ENCODE assay signal across 18 cellular contexts in the genomic region with DNA sequence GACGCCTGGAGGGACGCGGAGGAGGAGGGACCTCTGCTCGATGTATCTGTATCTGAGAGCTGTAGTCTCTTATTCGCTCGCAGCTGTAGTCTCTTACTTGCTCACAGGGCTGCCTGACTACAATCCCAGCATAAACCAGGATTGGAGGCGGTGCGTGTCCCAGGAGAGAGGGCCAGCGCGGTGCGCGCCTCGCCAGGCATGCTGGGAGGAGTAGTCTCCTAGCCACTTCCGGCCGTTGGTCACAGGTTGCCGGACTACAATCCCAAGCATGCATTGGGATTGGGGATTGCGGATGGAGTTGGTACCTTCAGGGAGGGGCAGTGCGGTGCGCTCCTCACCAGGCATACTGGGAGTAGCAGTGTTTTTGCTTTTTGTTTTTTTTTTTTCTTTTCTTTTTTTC.
DNase-seq lines count a peak whose midpoint lies in the region; ATAC-seq, FAIRE-seq and TF ChIP-seq lines count a peak whose summit lies in the region.
"Had no signal": no experiment of that assay in that cellular context is flagged by ENCODE, and none has a peak within 500 bp of the region (broad histone marks: within the 10 kb centered on the region; RNA-seq: fewer than 3 reads in every experiment).

No MANE protein-coding gene starts in this region.

- TF ChIP-seq POLR2A in HepG2 (IDR thresholded peaks at IDR 0.05; ENCODE audit: insufficient read depth in 1 of 2, low read depth in 2 of 2, low read length in 2 of 2): no peak
- TF ChIP-seq POLR2A in ovary (IDR thresholded peaks at IDR 0.05): no peak

- TF ChIP-seq EP300 in HepG2 (IDR thresholded peaks at IDR 0.05; ENCODE audit: low read depth in 2 of 2, low read length in 2 of 2): no peak
- no peak for TF ChIP-seq EP300 in HepG2 (CRISPR knock-in tag; IDR thresholded peaks at IDR 0.05; ENCODE audit: borderline replicate concordance)
- no peak for TF ChIP-seq EP300 in ovary (IDR thresholded peaks at IDR 0.05)

- 12% methylated on average over 19 of the region's 19 CpGs for WGBS in liver
- 84% methylated on average over 3 of the region's 19 CpGs for WGBS in HepG2 (ENCODE audit: low lambda C conversion rate)
- 12 to 35% (median 18%) methylated on average over 19 of the region's 19 CpGs for WGBS in ovary, 3 donors

- ATAC-seq in HepG2: no peak
- ATAC-seq: activated CD4-positive, alpha-beta T cell treated with anti-CD3 and anti-CD28 coated beads for 36 hours; natural killer cell had no signal

- H4K20me1 ChIP-seq in HepG2 (ENCODE audit: insufficient read depth, low read length): no peaks in the 10 kb centered on the region

- H3K36me3 ChIP-seq in liver (ENCODE audit: control insufficient read depth in 4 of 4, insufficient read depth in 3 of 4, low read depth in 1 of 4, low read length in 3 of 4): no peaks in the 10 kb centered on the region
- H3K36me3 ChIP-seq in HepG2 (replicated peaks in 1 of 2; ENCODE audit: control insufficient read depth in 1 of 2, insufficient read depth in 2 of 2, low read length in 2 of 2): no peaks in the 10 kb centered on the region
- no peaks in the 10 kb centered on the region for H3K36me3 ChIP-seq in ovary

- FAIRE-seq in HepG2 (lab: Jason Lieb, UNC): no peak
- FAIRE-seq: endothelial cell of umbilical vein, frontal cortex, GM12891 had no signal

- CTCF ChIA-PET in HepG2 (lab: Yijun Ruan, JAX; ENCODE audit: low intra/inter-chr PET ratio, low total read pairs): no interaction called here

- DNase-seq in HepG2 (ENCODE audit: low spot score) (no peak), SK-N-DZ (ENCODE audit: low spot score) (peak; percentile 82), ovary (peak in 4 of 5 donors; percentile 36 to 59 (median 50)), epidermal melanocyte (ENCODE audit: insufficient read length, low spot score) (no peak), HUDEP-2 (lab: John Stamatoyannopoulos, UW; ENCODE audit: unreplicated experiment in 76 of 76) (no peak), HuH-7 (ENCODE audit: low spot score) (no peak)
- no peak for DNase-seq in stimulated activated CD4-positive, alpha-beta T cell treated with anti-CD3 and anti-CD28 coated beads, Interleukin-1b, Interleukin-23, amount 100 ng/mL, for 48 hours
- DNase-seq: activated CD4-positive, alpha-beta T cell treated with anti-CD3 and anti-CD28 coated beads for 36 hours; activated gamma-delta T cell; GOT3; natural killer cell; NCI-H2081; NK-92 treated with Interleukin-12 subunit alpha and Interleukin-12 subunit beta, amount 100 ng/mL, for 24 hours had no signal

- H3K27me3 ChIP-seq in liver (ENCODE audit: control insufficient read depth in 4 of 4, insufficient read depth in 4 of 4, low read length in 3 of 4): no peaks in the 10 kb centered on the region
- H3K27me3 ChIP-seq in HepG2 (ENCODE audit: control insufficient read depth in 1 of 2, insufficient read depth in 2 of 2, low read length in 2 of 2): no peaks in the 10 kb centered on the region
- H3K27me3 ChIP-seq in ovary: no peaks in the 10 kb centered on the region

- intact Hi-C loops in HepG2 (cut with micrococcal nuclease; ENCODE audit: unreplicated experiment): no loop called here
- intact Hi-C loops in ovary (cut with DNase I): no loop called here

- H3K79me2 ChIP-seq in HepG2 (ENCODE audit: insufficient read depth, low read length): no peaks in the 10 kb centered on the region

- H3K9me3 ChIP-seq in liver (ENCODE audit: control insufficient read depth in 4 of 4, low read length in 3 of 4) (peaks cover 5 to 21% (median 13%) of the 10 kb centered on the region in 4 donors), HepG2 (ENCODE audit: low read length) (peaks cover 97% of the 10 kb centered on the region), ovary (peaks cover 0 to 5% of the 10 kb centered on the region in 2 donors)
- H3K9me3 ChIP-seq: psoas muscle had no signal

- TF ChIP-seq RAD21 in liver (IDR thresholded peaks at IDR 0.05) (no peak), HepG2 (CRISPR knock-in tag; IDR thresholded peaks at IDR 0.05) (no peak)

- H3K4me3 ChIP-seq in liver (ENCODE audit: low read depth in 1 of 3, low read length in 3 of 3) (peak overlapping the region in 2 of 3 donors; percentile 34 to 47), HepG2 (replicated peaks in 1 of 3; ENCODE audit: insufficient read depth in 1 of 3, low read depth in 2 of 3, low read length in 3 of 3) (no peak overlapping the region), ovary (no peak overlapping the region)
- H3K4me3 ChIP-seq: psoas muscle had no signal

- H3K9ac ChIP-seq in liver (ENCODE audit: low read depth in 1 of 2, low read length in 2 of 2) (no peak overlapping the region), HepG2 (ENCODE audit: insufficient read depth, low read depth, low read length) (no peak overlapping the region)

- H3K4me1 ChIP-seq in liver (ENCODE audit: control insufficient read depth in 4 of 4, insufficient read depth in 4 of 4, low read length in 3 of 4) (peaks cover 0 to 3% (median 0%) of the 10 kb centered on the region in 4 donors), HepG2 (ENCODE audit: insufficient read depth, low read length) (no peaks in the 10 kb centered on the region), ovary (ENCODE audit: insufficient read depth) (peaks cover 3% of the 10 kb centered on the region)
- H3K4me1 ChIP-seq: psoas muscle had no signal

- H3K27ac ChIP-seq in liver (ENCODE audit: low read depth in 1 of 2, low read length in 2 of 2): peak overlapping the region in 1 of 2 donors; percentile 31
- no peak overlapping the region for H3K27ac ChIP-seq in HepG2 (ENCODE audit: extremely low read length, insufficient read depth, low read length)
- no peak overlapping the region for H3K27ac ChIP-seq in ovary
- H3K27ac ChIP-seq: psoas muscle had no signal

- no peak overlapping the region for H3K4me2 ChIP-seq in HepG2 (ENCODE audit: low read depth, low read length)

- in situ Hi-C loops in HepG2 (cut with HindIII; ENCODE audit: extremely low pct_ligation_motif_present, low pct_unique_long_range_greater_than_20kb): no loop called here

- H2AFZ ChIP-seq in HepG2 (ENCODE audit: low read length): no peak overlapping the region

- POLR2A ChIA-PET in HepG2 (lab: Yijun Ruan, JAX): no interaction called here

- BruUV-seq in HepG2 (replicated peaks; lab: Mats Ljungman, UMichigan): no TSS peak

- TF ChIP-seq CTCF in liver (IDR thresholded peaks at IDR 0.05; ENCODE audit: low read depth, low read length, missing input control): no peak
- no peak for TF ChIP-seq CTCF in HepG2 (CRISPR knock-in tag; IDR thresholded peaks at IDR 0.05)
- no peak for TF ChIP-seq CTCF in ovary (IDR thresholded peaks at IDR 0.05)

TF ChIP-seq in liver, 16 proteins besides CTCF, POLR2A, EP300 and RAD21:
- TF ChIP-seq SP1 (IDR thresholded peaks at IDR 0.05): no peak
- no peak for TF ChIP-seq JUND (IDR thresholded peaks at IDR 0.05)
- TF ChIP-seq GABPA (IDR thresholded peaks at IDR 0.05 in 1 of 2, conservative IDR thresholded peaks at IDR 0.05 in 1 of 2): peak in 1 of 2 donors; percentile 70
- no peak for TF ChIP-seq NR2F2 (IDR thresholded peaks at IDR 0.05)
- TF ChIP-seq, protein P1, sequence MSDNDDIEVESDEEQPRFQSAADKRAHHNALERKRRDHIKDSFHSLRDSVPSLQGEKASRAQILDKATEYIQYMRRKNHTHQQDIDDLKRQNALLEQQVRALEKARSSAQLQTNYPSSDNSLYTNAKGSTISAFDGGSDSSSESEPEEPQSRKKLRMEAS (IDR thresholded peaks at IDR 0.05): no peak

TF ChIP-seq in HepG2, 621 proteins besides CTCF, POLR2A, EP300 and RAD21:
- TF ChIP-seq SRSF4 (IDR thresholded peaks at IDR 0.05; ENCODE audit: low read depth, low read length, poor library complexity, severe bottlenecking): no peak

Comparison
In these comparisons a context has a peak if more than half of its experiments do, and no peak if none do; other contexts are left out.
1. H3K4me3 ChIP-seq: peak in liver (2 of 3); none in HepG2 (0 of 3) and ovary (single experiment).
2. DNase-seq: peak in SK-N-DZ (single experiment) and ovary (4 of 5); none in HepG2 (single experiment), epidermal melanocyte (single experiment), HUDEP-2 (0 of 76), stimulated activated CD4-positive, alpha-beta T cell treated with anti-CD3 and anti-CD28 coated beads, Interleukin-1b, Interleukin-23, amount 100 ng/mL, for 48 hours (single experiment) and HuH-7 (single experiment).